In the genomic region with DNA sequence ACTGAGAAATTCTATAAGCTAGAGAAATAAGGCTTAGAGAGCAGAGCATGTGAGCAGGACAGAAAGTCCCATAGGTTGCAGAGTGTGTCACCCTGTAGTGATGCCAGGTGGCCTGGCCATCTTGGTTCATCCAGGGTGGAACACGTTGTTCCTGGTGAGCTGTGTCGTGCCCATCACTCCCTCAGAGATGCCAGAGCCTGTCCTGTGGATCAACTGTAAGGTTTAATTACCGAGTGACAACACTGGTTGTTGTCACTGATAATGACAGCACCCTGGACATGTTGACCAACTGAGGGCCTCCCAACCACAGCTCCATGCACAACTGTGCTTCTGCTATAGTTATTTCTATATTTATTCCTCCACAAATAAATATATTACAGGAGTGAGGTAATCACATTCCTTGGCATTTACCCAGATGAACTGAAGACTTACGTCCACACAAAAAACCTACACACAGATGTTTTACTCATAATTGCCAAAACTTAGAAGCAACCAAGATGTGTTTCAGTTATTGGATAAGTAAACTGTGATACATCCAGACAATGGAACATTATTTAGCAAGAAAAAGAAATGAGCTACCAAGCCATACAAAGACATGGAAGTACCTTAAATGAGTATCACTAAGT, we compare ENCODE assay signal across 19 cellular contexts. TPM values are rescaled to one million over a fixed set of nuclear protein-coding genes. Genes with fewer than 3 reads are reported as not detected.
DNase-seq lines count a peak whose midpoint lies in the region; ATAC-seq, FAIRE-seq and TF ChIP-seq lines count a peak whose summit lies in the region.
"Had no signal": no experiment of that assay in that cellular context is flagged by ENCODE, and none has a peak within 500 bp of the region (broad histone marks: within the 10 kb centered on the region; RNA-seq: fewer than 3 reads in every experiment).

No MANE protein-coding gene starts in this region.

- H3K36me3 ChIP-seq in tibial artery (no peaks in the 10 kb centered on the region), kidney (ENCODE audit: control insufficient read depth in 1 of 2, insufficient read depth in 2 of 2, low read length in 2 of 2) (no peaks in the 10 kb centered on the region)

- ATAC-seq in GM19455 (IDR thresholded peaks at IDR 0.05; ENCODE audit: unreplicated experiment) (no peak), sciatic nerve (no peak)
- ATAC-seq: activated CD8-positive, alpha-beta memory T cell treated with anti-CD3 and anti-CD28 coated beads, Interleukin-2, amount 10 ng/mL, durations not matched to agents 7 days and 5 days; naive thymus-derived CD4-positive, alpha-beta T cell; T-cell had no signal

- no peak overlapping the region for H3K9ac ChIP-seq in kidney (ENCODE audit: low read length in 2 of 2)

- H3K27me3 Mint-ChIP-seq in mesothelial cell of epicardium (ENCODE audit: low read depth) = no peaks in the 10 kb centered on the region

- FAIRE-seq in kidney (lab: Jason Lieb, UNC) = no peak
- FAIRE-seq: GM18507, GM19239 had no signal

- intact Hi-C loops in tibial artery (cut with DNase I; ENCODE audit: low total_unique reads) (loop anchor here (10.0 kb wide), 1 partner anchor 113 kb away; the partner anchor contains the start of genes ARV1 and TTC13), kidney (cut with DNase I) (no loop called here), sciatic nerve (cut with DNase I) (no loop called here)

- TF ChIP-seq CTCF in fibroblast of pulmonary artery (IDR thresholded peaks at IDR 0.05; ENCODE audit: low read length, missing control alignments) = no peak
- TF ChIP-seq CTCF in mesothelial cell of epicardium (IDR thresholded peaks at IDR 0.05; ENCODE audit: unreplicated experiment) = no peak
- no peak for TF ChIP-seq CTCF in tibial artery (IDR thresholded peaks at IDR 0.05)
- no peak for TF ChIP-seq CTCF in kidney (IDR thresholded peaks at IDR 0.05; ENCODE audit: borderline replicate concordance, extremely low read depth, insufficient read depth)

- peaks cover 3% of the 10 kb centered on the region for H3K9me3 Mint-ChIP-seq in mesothelial cell of epicardium
- H3K9me3 Mint-ChIP-seq: naive thymus-derived CD4-positive, alpha-beta T cell; T-cell had no signal

- H3K27me3 ChIP-seq in tibial artery = no peaks in the 10 kb centered on the region

- H3K4me1 ChIP-seq in tibial artery (peaks cover 3 to 92% (median 82%) of the 10 kb centered on the region in 4 donors), kidney (ENCODE audit: control insufficient read depth in 1 of 2, insufficient read depth in 1 of 2, low read depth in 1 of 2, low read length in 2 of 2) (peaks cover 34 to 39% of the 10 kb centered on the region in 2 donors)

- H3K4me1 Mint-ChIP-seq in mesothelial cell of epicardium = peaks cover 79% of the 10 kb centered on the region

- no peak overlapping the region for H3K4me3 Mint-ChIP-seq in mesothelial cell of epicardium
- H3K4me3 Mint-ChIP-seq: activated CD8-positive, alpha-beta memory T cell treated with anti-CD3 and anti-CD28 coated beads, Interleukin-2, amount 10 ng/mL, durations not matched to agents 7 days and 5 days; naive thymus-derived CD4-positive, alpha-beta T cell; T-cell had no signal

- H3K27ac ChIP-seq in tibial artery (peak overlapping the region; percentile 89 to 97), kidney (ENCODE audit: low read depth in 2 of 2, low read length in 2 of 2) (no peak overlapping the region)

- H3K36me3 Mint-ChIP-seq in mesothelial cell of epicardium = peaks cover 16% of the 10 kb centered on the region
- H3K36me3 Mint-ChIP-seq: activated CD8-positive, alpha-beta memory T cell treated with anti-CD3 and anti-CD28 coated beads, Interleukin-2, amount 10 ng/mL, durations not matched to agents 7 days and 5 days; T-cell had no signal

- peak overlapping the region; percentile 65 for H3K27ac Mint-ChIP-seq in mesothelial cell of epicardium
- H3K27ac Mint-ChIP-seq: activated CD8-positive, alpha-beta memory T cell treated with anti-CD3 and anti-CD28 coated beads, Interleukin-2, amount 10 ng/mL, durations not matched to agents 7 days and 5 days; T-cell had no signal

- H3K4me3 ChIP-seq in fibroblast of pulmonary artery (replicated peaks; ENCODE audit: low read depth, low read length) (no peak overlapping the region), tibial artery (no peak overlapping the region), kidney (ENCODE audit: low read length in 2 of 2) (no peak overlapping the region)

- DNase-seq in astrocyte of the hippocampus (ENCODE audit: low read depth, low spot score) = peak; percentile 44
- peak; percentile 85 for DNase-seq in fibroblast of pulmonary artery (ENCODE audit: low read depth)
- DNase-seq in mesothelial cell of epicardium (ENCODE audit: low spot score in 2 of 2, unreplicated experiment in 2 of 2) = no peak
- no peak for DNase-seq in tibial artery
- no peak for DNase-seq in kidney
- no peak for DNase-seq in hepatic stellate cell (ENCODE audit: low spot score)
- no peak for DNase-seq in sciatic nerve (ENCODE audit: low spot score)
- DNase-seq: activated CD8-positive, alpha-beta memory T cell treated with anti-CD3 and anti-CD28 coated beads, Interleukin-2, amount 10 ng/mL, durations not matched to agents 7 days and 5 days; activated gamma-delta T cell treated with Interleukin-2 at 50 U/mL for 16 hours; C1 segment of cervical spinal cord; DMS53; head of caudate nucleus; naive thymus-derived CD4-positive, alpha-beta T cell; RPMI8226; stimulated activated CD4-positive, alpha-beta T cell treated with anti-CD3 and anti-CD28 coated beads, Interleukin-2, amount 100 ng/mL, for 24 hours; T-cell had no signal

- H3K9me3 ChIP-seq in tibial artery (no peaks in the 10 kb centered on the region), kidney (ENCODE audit: control insufficient read depth in 1 of 2, low read length in 2 of 2) (no peaks in the 10 kb centered on the region)

RNA-seq across cellular contexts. Expression of gene C1orf198, which starts 6.2 kb away (rescaled TPM):
- total RNA-seq in mesothelial cell of epicardium = 143 to 151 TPM (median 149 TPM) in 3 replicates
- 45.3 TPM for total RNA-seq in kidney
- 15.4 TPM for polyA plus RNA-seq in kidney (ENCODE audit: insufficient read depth, low read depth, low replicate concordance)
- 121 TPM for total RNA-seq in sciatic nerve

Comparison
In these comparisons a context has a peak if more than half of its experiments do, and no peak if none do; other contexts are left out.
1. DNase-seq: peak in astrocyte of the hippocampus (single experiment) and fibroblast of pulmonary artery (single experiment); none in mesothelial cell of epicardium (0 of 2), tibial artery (0 of 2), kidney (single experiment), hepatic stellate cell (single experiment) and sciatic nerve (single experiment).
2. H3K27ac ChIP-seq: peak in tibial artery (2 of 2); none in kidney (0 of 2).